In the genomic region with DNA sequence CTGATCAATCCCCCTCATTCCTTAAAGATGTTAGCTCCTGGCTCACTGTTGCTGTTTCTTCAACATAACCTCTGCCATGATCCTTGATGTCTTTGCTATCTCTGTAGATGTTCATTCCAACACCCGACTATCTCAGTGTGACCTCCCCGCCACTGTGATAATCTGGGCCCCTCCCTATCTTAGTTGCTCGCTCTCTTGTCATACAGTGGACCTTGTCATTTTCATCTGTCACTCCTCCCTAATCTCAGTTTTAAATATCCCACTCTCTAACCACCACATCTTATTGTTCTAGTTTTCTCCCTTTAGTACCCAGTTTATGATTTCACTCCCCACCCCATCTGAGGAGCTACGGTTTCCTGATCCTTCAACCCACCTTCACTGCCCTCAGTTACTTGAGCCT, we compare ENCODE assay signal across 1 cellular context.
TF ChIP-seq lines count a peak whose summit lies in the region.

No MANE protein-coding gene starts in this region.

TF ChIP-seq in K562, 482 proteins besides CTCF, POLR2A, EP300 and RAD21 (continued from another document):
- TF ChIP-seq, protein P1, sequence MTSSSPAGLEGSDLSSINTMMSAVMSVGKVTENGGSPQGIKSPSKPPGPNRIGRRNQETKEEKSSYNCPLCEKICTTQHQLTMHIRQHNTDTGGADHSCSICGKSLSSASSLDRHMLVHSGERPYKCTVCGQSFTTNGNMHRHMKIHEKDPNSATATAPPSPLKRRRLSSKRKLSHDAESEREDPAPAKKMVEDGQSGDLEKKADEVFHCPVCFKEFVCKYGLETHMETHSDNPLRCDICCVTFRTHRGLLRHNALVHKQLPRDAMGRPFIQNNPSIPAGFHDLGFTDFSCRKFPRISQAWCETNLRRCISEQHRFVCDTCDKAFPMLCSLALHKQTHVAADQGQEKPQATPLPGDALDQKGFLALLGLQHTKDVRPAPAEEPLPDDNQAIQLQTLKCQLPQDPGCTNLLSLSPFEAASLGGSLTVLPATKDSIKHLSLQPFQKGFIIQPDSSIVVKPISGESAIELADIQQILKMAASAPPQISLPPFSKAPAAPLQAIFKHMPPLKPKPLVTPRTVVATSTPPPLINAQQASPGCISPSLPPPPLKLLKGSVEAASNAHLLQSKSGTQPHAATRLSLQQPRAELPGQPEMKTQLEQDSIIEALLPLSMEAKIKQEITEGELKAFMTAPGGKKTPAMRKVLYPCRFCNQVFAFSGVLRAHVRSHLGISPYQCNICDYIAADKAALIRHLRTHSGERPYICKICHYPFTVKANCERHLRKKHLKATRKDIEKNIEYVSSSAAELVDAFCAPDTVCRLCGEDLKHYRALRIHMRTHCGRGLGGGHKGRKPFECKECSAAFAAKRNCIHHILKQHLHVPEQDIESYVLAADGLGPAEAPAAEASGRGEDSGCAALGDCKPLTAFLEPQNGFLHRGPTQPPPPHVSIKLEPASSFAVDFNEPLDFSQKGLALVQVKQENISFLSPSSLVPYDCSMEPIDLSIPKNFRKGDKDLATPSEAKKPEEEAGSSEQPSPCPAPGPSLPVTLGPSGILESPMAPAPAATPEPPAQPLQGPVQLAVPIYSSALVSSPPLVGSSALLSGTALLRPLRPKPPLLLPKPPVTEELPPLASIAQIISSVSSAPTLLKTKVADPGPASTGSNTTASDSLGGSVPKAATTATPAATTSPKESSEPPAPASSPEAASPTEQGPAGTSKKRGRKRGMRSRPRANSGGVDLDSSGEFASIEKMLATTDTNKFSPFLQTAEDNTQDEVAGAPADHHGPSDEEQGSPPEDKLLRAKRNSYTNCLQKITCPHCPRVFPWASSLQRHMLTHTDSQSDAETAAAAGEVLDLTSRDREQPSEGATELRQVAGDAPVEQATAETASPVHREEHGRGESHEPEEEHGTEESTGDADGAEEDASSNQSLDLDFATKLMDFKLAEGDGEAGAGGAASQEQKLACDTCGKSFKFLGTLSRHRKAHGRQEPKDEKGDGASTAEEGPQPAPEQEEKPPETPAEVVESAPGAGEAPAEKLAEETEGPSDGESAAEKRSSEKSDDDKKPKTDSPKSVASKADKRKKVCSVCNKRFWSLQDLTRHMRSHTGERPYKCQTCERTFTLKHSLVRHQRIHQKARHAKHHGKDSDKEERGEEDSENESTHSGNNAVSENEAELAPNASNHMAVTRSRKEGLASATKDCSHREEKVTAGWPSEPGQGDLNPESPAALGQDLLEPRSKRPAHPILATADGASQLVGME (CRISPR knock-in tag; IDR thresholded peaks at IDR 0.05): no peak
- TF ChIP-seq RNF2 (IDR thresholded peaks at IDR 0.05) (no peak), TBL1XR1 (IDR thresholded peaks at IDR 0.05; ENCODE audit: low read length in 2 of 2) (no peak), ERF (CRISPR knock-in tag; IDR thresholded peaks at IDR 0.05) (no peak), NFE2 (IDR thresholded peaks at IDR 0.05; ENCODE audit: low read depth) (no peak), ZNF79 (CRISPR knock-in tag; IDR thresholded peaks at IDR 0.05; ENCODE audit: low read depth) (no peak), ESRRA (IDR thresholded peaks at IDR 0.05; ENCODE audit: borderline replicate concordance, low read depth) (no peak), E2F1 (CRISPR knock-in tag; IDR thresholded peaks at IDR 0.05) (no peak), PKNOX1 (IDR thresholded peaks at IDR 0.05) (peak; percentile 63), TCF7L2 (IDR thresholded peaks at IDR 0.05; ENCODE audit: low read depth, low read length) (no peak), CEBPB (tag; IDR thresholded peaks at IDR 0.05) (no peak), TEAD4 (IDR thresholded peaks at IDR 0.05; ENCODE audit: low read length) (no peak), TEAD4 (CRISPR knock-in tag; IDR thresholded peaks at IDR 0.05; ENCODE audit: borderline replicate concordance) (no peak), ZNF174 (CRISPR knock-in tag; IDR thresholded peaks at IDR 0.05) (no peak), ETV5 (CRISPR knock-in tag; IDR thresholded peaks at IDR 0.05; ENCODE audit: low read depth) (no peak), ADNP (tag; IDR thresholded peaks at IDR 0.05) (no peak), CBFA2T3 (IDR thresholded peaks at IDR 0.05) (peak; percentile 23; the same call in 1 of the 2 replicates), TAF1 (IDR thresholded peaks at IDR 0.05; ENCODE audit: control insufficient read depth, extremely low read depth, insufficient read depth, low read length, severe bottlenecking) (no peak)
- TF ChIP-seq, protein P2, sequence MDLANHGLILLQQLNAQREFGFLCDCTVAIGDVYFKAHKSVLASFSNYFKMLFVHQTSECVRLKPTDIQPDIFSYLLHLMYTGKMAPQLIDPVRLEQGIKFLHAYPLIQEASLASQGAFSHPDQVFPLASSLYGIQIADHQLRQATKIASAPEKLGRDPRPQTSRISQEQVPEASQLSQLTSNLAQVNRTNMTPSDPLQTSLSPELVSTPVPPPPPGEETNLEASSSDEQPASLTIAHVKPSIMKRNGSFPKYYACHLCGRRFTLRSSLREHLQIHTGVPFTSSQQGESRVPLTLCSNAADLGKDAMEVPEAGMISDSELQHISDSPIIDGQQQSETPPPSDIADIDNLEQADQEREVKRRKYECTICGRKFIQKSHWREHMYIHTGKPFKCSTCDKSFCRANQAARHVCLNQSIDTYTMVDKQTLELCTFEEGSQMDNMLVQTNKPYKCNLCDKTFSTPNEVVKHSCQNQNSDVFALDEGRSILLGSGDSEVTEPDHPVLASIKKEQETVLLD (IDR thresholded peaks at IDR 0.05): no peak
